ENCODE assay signal across 8 cellular contexts in the genomic region with DNA sequence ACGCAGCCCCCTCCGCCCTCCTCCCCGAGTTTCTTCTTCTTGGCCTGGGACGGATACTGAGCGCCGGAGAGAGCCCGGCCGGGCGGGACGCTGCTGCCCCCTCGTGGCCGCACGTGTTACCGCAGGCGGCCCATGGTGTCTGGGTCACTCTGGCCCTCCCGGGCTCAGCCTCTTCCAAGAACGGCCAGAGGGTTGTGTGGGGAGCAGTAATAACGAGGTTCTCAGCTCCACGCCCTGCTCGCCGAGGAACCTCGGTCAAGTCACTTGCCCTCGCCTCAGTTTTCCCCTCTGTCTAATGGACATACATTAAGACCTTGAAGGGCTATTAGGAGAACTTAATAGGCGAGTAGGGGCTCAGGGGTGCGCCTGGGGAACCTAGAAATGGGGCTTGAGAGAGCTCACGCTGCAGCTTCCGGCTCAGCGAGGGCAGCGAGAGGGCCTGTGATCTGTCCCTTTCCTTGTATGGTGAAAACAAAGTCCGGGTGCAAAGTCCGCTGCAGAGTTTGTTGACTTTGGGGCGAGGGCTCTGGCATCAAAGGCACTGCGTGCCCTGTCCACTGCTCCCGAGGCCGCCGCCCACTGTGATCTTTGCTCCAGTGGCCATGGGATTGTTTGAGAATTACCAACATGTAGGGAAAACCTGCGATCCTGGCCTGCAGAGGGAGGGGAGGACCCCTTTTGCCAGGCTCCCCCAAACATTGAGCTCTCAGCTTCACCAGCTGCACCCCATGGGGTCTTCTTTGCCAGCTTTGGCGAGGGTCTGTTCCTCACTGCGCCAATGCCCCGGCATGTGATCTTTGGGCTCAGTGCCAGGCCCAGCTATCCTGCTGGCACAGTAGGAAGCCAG. TPM values are rescaled to one million over a fixed set of nuclear protein-coding genes. Genes with fewer than 3 reads are reported as not detected.
DNase-seq lines count a peak whose midpoint lies in the region; ATAC-seq and TF ChIP-seq lines count a peak whose summit lies in the region.

No MANE protein-coding gene starts in this region.

- TF ChIP-seq EP300 in SK-N-SH (IDR thresholded peaks at IDR 0.05; ENCODE audit: borderline replicate concordance in 1 of 2, low read depth in 1 of 2, low read length in 1 of 2): no peak

- ATAC-seq in IMR-90 (ENCODE audit: low read depth) (peak; percentile 100), upper lobe of right lung (peak; percentile 99)

- H3K4me3 ChIP-seq in IMR-90 (ENCODE audit: insufficient read depth, low read depth, low read length) (no peak overlapping the region), SK-N-SH (ENCODE audit: low read depth in 2 of 2, low read length in 1 of 2) (peak overlapping the region in 1 of 2 experiments; percentile 34; a peak in 1 of 4 replicates), upper lobe of right lung (no peak overlapping the region)

- no TSS peak for BruUV-seq in IMR-90 (replicated peaks; lab: Mats Ljungman, UMichigan)

- DNase-seq in DMS 273 (lab: John Stamatoyannopoulos, UW; ENCODE audit: unreplicated experiment): peak; percentile 78
- DNase-seq in DMS 273 treated with DMSO at 0.1 percent for 48 hours (lab: John Stamatoyannopoulos, UW): no peak
- DNase-seq in IMR-90: peak; percentile 48
- DNase-seq in SK-N-SH: peak; percentile 92
- peak; percentile 73 for DNase-seq in activated naive CD4-positive, alpha-beta T cell treated with Interleukin-2 at 50 U/mL for 16 hours
- peak; percentile 30 to 92 (median 80) for DNase-seq in head of caudate nucleus
- DNase-seq in pons (ENCODE audit: low spot score): peak; percentile 51
- peak; percentile 90 for DNase-seq in upper lobe of right lung

- no peaks in the 10 kb centered on the region for H3K36me3 ChIP-seq in IMR-90 (ENCODE audit: control insufficient read depth, insufficient read depth, low read length)
- H3K36me3 ChIP-seq in SK-N-SH (replicated peaks in 1 of 2; ENCODE audit: control insufficient read depth in 1 of 2, insufficient read depth in 2 of 2, low read length in 1 of 2): no peaks in the 10 kb centered on the region
- no peaks in the 10 kb centered on the region for H3K36me3 ChIP-seq in upper lobe of right lung

- 0 out of 2 replicates have a peak overlapping the region, but pooled peaks have one; percentile 6 for H3K4ac ChIP-seq in IMR-90 (ENCODE audit: low read depth, low read length)

- H4K20me1 ChIP-seq in IMR-90 (ENCODE audit: insufficient read depth, low read length): no peaks in the 10 kb centered on the region
- no peaks in the 10 kb centered on the region for H4K20me1 ChIP-seq in SK-N-SH (ENCODE audit: insufficient read depth)

- H3K27me3 ChIP-seq in IMR-90 (ENCODE audit: control insufficient read depth, insufficient read depth, low read length): peaks cover 2% of the 10 kb centered on the region; the same call in 1 of the 2 replicates
- no peaks in the 10 kb centered on the region for H3K27me3 ChIP-seq in SK-N-SH (ENCODE audit: insufficient read depth)
- H3K27me3 ChIP-seq in upper lobe of right lung: no peaks in the 10 kb centered on the region

- H3K4me2 ChIP-seq in IMR-90 (ENCODE audit: low read depth, low read length) (peak overlapping the region; percentile 73; the same call in 1 of the 2 replicates), SK-N-SH (peak overlapping the region; percentile 41; the same call in 1 of the 2 replicates)

- H2BK120ac ChIP-seq in IMR-90 (ENCODE audit: low read depth, low read length): no peak overlapping the region

- intact Hi-C loops in IMR-90 (cut with micrococcal nuclease) (loop anchor here (1.0 kb wide), 4 partner anchors 27 to 89 kb away; a partner anchor contains a TSS), head of caudate nucleus (cut with DNase I) (loop anchor here (5.0 to 10.0 kb wide), 2 partner anchors 41 to 83 kb away; a partner anchor contains a TSS), upper lobe of right lung (cut with DNase I) (no loop called here)

- H3K56ac ChIP-seq in IMR-90 (ENCODE audit: extremely low read depth, insufficient read depth, low read length): no peak overlapping the region

- no peak overlapping the region for H3K23ac ChIP-seq in IMR-90 (ENCODE audit: low read depth, low read length)

- H4K8ac ChIP-seq in IMR-90 (ENCODE audit: low read depth in 2 of 2, low read length in 2 of 2): peak overlapping the region in 1 of 2 experiments; percentile 78; a peak in 1 of 4 replicates

- no peak overlapping the region for H3K14ac ChIP-seq in IMR-90 (replicated peaks; ENCODE audit: low read depth, low read length)

- peak; percentile 97 for TF ChIP-seq CTCF in IMR-90 (conservative IDR thresholded peaks at IDR 0.05; ENCODE audit: low read depth, low read length)
- TF ChIP-seq CTCF in SK-N-SH (IDR thresholded peaks at IDR 0.05): peak; percentile 92
- TF ChIP-seq CTCF in upper lobe of right lung (IDR thresholded peaks at IDR 0.05): peak; percentile 98

- H3K79me2 ChIP-seq in SK-N-SH (ENCODE audit: insufficient read depth): no peaks in the 10 kb centered on the region

- H3K27ac ChIP-seq in IMR-90 (ENCODE audit: insufficient read depth, low read length) (no peak overlapping the region), SK-N-SH (ENCODE audit: low read depth in 2 of 2, low read length in 1 of 2) (no peak overlapping the region), upper lobe of right lung (no peak overlapping the region)

- in situ Hi-C loops in IMR-90 (cut with MboI; ENCODE audit: low sequenced_read_pairs): loop anchor here (5.0 kb wide), 1 partner anchor 41 kb away; no protein-coding TSS in a partner anchor

- CTCF ChIA-PET in IMR-90 (lab: Yijun Ruan, JAX) (interaction anchor here (1.0 kb wide), 1 partner anchor 40 kb away, joined by 3 read pairs; no protein-coding TSS in a partner anchor), SK-N-SH (lab: Yijun Ruan, JAX) (interaction anchor here (0.6 to 5.8 kb wide), 50 partner anchors 11 to 1341 kb away, joined by 3 to 170 read pairs (median 4); a partner anchor contains a TSS)

- no peak overlapping the region for H2AK5ac ChIP-seq in IMR-90 (ENCODE audit: low read depth, low read length)

- dilution Hi-C loops in IMR-90 (cut with HindIII; ENCODE audit: low sequenced_read_pairs, unreplicated experiment): no loop called here

- H2BK5ac ChIP-seq in IMR-90 (ENCODE audit: low read depth, low read length, poor library complexity, severe bottlenecking): no peak overlapping the region

- H3K9ac ChIP-seq in IMR-90 (ENCODE audit: low read depth, low read length): no peak overlapping the region
- H3K9ac ChIP-seq in SK-N-SH: no peak overlapping the region

- H2BK20ac ChIP-seq in IMR-90 (ENCODE audit: low read depth, low read length): no peak overlapping the region

- no peak overlapping the region for H2BK15ac ChIP-seq in IMR-90 (ENCODE audit: low read depth, low read length)

- no peak overlapping the region for H4K91ac ChIP-seq in IMR-90 (ENCODE audit: insufficient read depth, low read depth, low read length)

- H2AFZ ChIP-seq in IMR-90 (replicated peaks; ENCODE audit: low read length, poor library complexity): peak overlapping the region; percentile 86
- peak overlapping the region; percentile 58; the same call in 1 of the 2 replicates for H2AFZ ChIP-seq in SK-N-SH (ENCODE audit: low read depth)

- H3K4me1 ChIP-seq in IMR-90 (ENCODE audit: control insufficient read depth, insufficient read depth, low read length) (peaks cover 2% of the 10 kb centered on the region), SK-N-SH (ENCODE audit: control insufficient read depth in 1 of 2, insufficient read depth in 2 of 2, low read depth in 1 of 2, low read length in 1 of 2) (peaks cover 0 to 7% of the 10 kb centered on the region in 2 experiments; a peak in 2 of 4 replicates), upper lobe of right lung (peaks cover 12% of the 10 kb centered on the region)

- no peak overlapping the region for H3K18ac ChIP-seq in IMR-90 (ENCODE audit: low read depth, low read length)

- H3K9me3 ChIP-seq in IMR-90 (ENCODE audit: control insufficient read depth, insufficient read depth, low read length) (no peaks in the 10 kb centered on the region), SK-N-SH (no peaks in the 10 kb centered on the region), upper lobe of right lung (no peaks in the 10 kb centered on the region)

- no peaks in the 10 kb centered on the region for H3K79me1 ChIP-seq in IMR-90 (ENCODE audit: low read depth in 1 of 2, low read length in 2 of 2)

- POLR2A ChIA-PET in IMR-90 (lab: Charles Lee; ENCODE audit: unreplicated experiment): interaction anchor here (1.3 kb wide), 1 partner anchor 40 kb away, joined by 3 read pairs; no protein-coding TSS in a partner anchor
- POLR2A ChIA-PET in SK-N-SH (lab: Yijun Ruan, JAX): interaction anchor here (1.3 kb wide), 1 partner anchor 73 kb away, joined by 3 read pairs; no protein-coding TSS in a partner anchor

- H3K9me2 ChIP-seq in SK-N-SH: no peaks in the 10 kb centered on the region

- peak; percentile 96 for TF ChIP-seq RAD21 in IMR-90 (IDR thresholded peaks at IDR 0.05; ENCODE audit: low read length)
- peak; percentile 89 for TF ChIP-seq RAD21 in SK-N-SH (IDR thresholded peaks at IDR 0.05; ENCODE audit: low read length)

- TF ChIP-seq POLR2A in IMR-90 (IDR thresholded peaks at IDR 0.05; ENCODE audit: low read depth, low read length): no peak

- no peak overlapping the region for H4K5ac ChIP-seq in IMR-90 (ENCODE audit: low read depth, low read length)

- H3F3A ChIP-seq in SK-N-SH (replicated peaks; ENCODE audit: insufficient read depth): no peaks in the 10 kb centered on the region

- peak overlapping the region; percentile 52 for H2AK9ac ChIP-seq in IMR-90 (replicated peaks; ENCODE audit: low read depth, low read length, poor library complexity)

- H3K9me1 ChIP-seq in IMR-90 (ENCODE audit: insufficient read depth, low read length): no peaks in the 10 kb centered on the region

- 64% methylated on average over 14 of the region's 40 CpGs; no CpG with 5 or more reads in 1 of the 2 experiments for WGBS in IMR-90 (ENCODE audit: extremely low coverage in 2 of 2, insufficient read length in 1 of 2), 2 experiments
- 34% methylated on average over 39 of the region's 40 CpGs for WGBS in SK-N-SH (ENCODE audit: low lambda C conversion rate)

TF ChIP-seq in SK-N-SH, 30 proteins besides CTCF, POLR2A, EP300 and RAD21 (continues in another document):
- TF ChIP-seq RCOR1 (IDR thresholded peaks at IDR 0.05; ENCODE audit: low read length): 0 out of 2 replicates have a peak, but pooled peaks have one; percentile 11

RNA-seq across cellular contexts. Expression of a gene that starts 14.4 kb away (rescaled TPM):
- total RNA-seq in IMR-90 (2012; rRNA removed) (10.4 and 11.1 TPM in 2 replicates), upper lobe of right lung (101 TPM)
- polyA plus RNA-seq in IMR-90 (2012; rRNA removed) (15.0 and 19.0 TPM in 2 replicates), SK-N-SH (2012; rRNA removed) (10.2 and 15.0 TPM in 2 replicates)
- 12.0 and 21.8 TPM in 2 replicates for polyA plus RNA-seq in IMR-90 (2012; cell fraction: cytosol; rRNA removed)
- polyA plus RNA-seq in IMR-90 (2012; cell fraction: nucleus; rRNA removed; ENCODE audit: low replicate concordance): 13.9 and 32.5 TPM in 2 replicates
- polyA plus RNA-seq in SK-N-SH (2012; cell fraction: cytosol; rRNA removed): 6.1 and 10.0 TPM in 2 replicates
- 18.6 and 21.7 TPM in 2 replicates for polyA plus RNA-seq in SK-N-SH (2012; cell fraction: nucleus; rRNA removed)

RNA-seq across cellular contexts. Expression of a gene that starts 26.3 kb away (rescaled TPM):
- 41.1 and 42.5 TPM in 2 replicates for total RNA-seq in IMR-90 (2012; rRNA removed)
- polyA plus RNA-seq in IMR-90 (2012; rRNA removed): 135 and 171 TPM in 2 replicates
- polyA plus RNA-seq in IMR-90 (2012; cell fraction: cytosol; rRNA removed): 83.7 and 163 TPM in 2 replicates
- polyA plus RNA-seq in IMR-90 (2012; cell fraction: nucleus; rRNA removed; ENCODE audit: low replicate concordance): 86.3 and 141 TPM in 2 replicates
- polyA plus RNA-seq in SK-N-SH (2012; rRNA removed): 50.9 and 52.1 TPM in 2 replicates
- 29.9 and 37.6 TPM in 2 replicates for polyA plus RNA-seq in SK-N-SH (2012; cell fraction: cytosol; rRNA removed)
- polyA plus RNA-seq in SK-N-SH (2012; cell fraction: nucleus; rRNA removed): 37.7 and 41.7 TPM in 2 replicates
- total RNA-seq in upper lobe of right lung: 26.7 TPM
